In genomic region chr6:112233864-112234263, GRCh38 we compare ENCODE assay signal across 15 cellular contexts. TPM values are rescaled to one million over a fixed set of nuclear protein-coding genes. Genes with fewer than 3 reads are reported as not detected.
DNase-seq lines count a peak whose midpoint lies in the region; ATAC-seq lines count a peak whose summit lies in the region.
"Had no signal": no experiment of that assay in that cellular context is flagged by ENCODE, and none has a peak within 500 bp of the region (broad histone marks: within the 10 kb centered on the region; RNA-seq: fewer than 3 reads in every experiment).

No MANE protein-coding gene starts in this region.

- no peaks in the 10 kb centered on the region for H4K20me1 ChIP-seq in GM23248 (ENCODE audit: insufficient read depth)

- in situ Hi-C loops in GM23248 (cut with MboI), result no loop called here

- H3K36me3 ChIP-seq in GM23248 (ENCODE audit: low read depth), result peaks cover 28% of the 10 kb centered on the region

- peak overlapping the region; percentile 70 for H3K4me2 ChIP-seq in GM23248 (ENCODE audit: unreplicated experiment)

- H3K9me3 ChIP-seq in GM23248 (ENCODE audit: low read depth), result no peaks in the 10 kb centered on the region

- H3K9me2 ChIP-seq in GM23248 (ENCODE audit: insufficient read depth), result no peaks in the 10 kb centered on the region

- no peak overlapping the region for H2AFZ ChIP-seq in GM23248

- WGBS in GM23248 (ENCODE audit: low coverage in 1 of 2, low lambda C conversion rate in 2 of 2, missing lambda C conversion rate in 2 of 2), 2 experiments, result 3 to 6% methylated on average over 4 of the region's 4 CpGs

- H3K27ac ChIP-seq in GM23248, result peak overlapping the region; percentile 86
- H3K27ac ChIP-seq: SK-N-MC had no signal

- ATAC-seq in HG03521 (IDR thresholded peaks at IDR 0.05; ENCODE audit: unreplicated experiment) (no peak), HG02610 (IDR thresholded peaks at IDR 0.05; ENCODE audit: unreplicated experiment) (no peak)
- ATAC-seq: activated T-helper 17 cell treated with anti-CD3 and anti-CD28 coated beads, Interleukin-2, amount 50 U/mL, for 72 hours had no signal

- H3F3A ChIP-seq in GM23248 (ENCODE audit: insufficient read depth), result peaks cover 97% of the 10 kb centered on the region

- peak overlapping the region; percentile 29 for H3K4me3 ChIP-seq in GM23248
- H3K4me3 ChIP-seq: SK-N-MC had no signal

- peak overlapping the region; percentile 66 for H3K9ac ChIP-seq in GM23248

- DNase-seq in GM23248 (peak; percentile 95), dermis blood vessel endothelial cell (peak; percentile 88), iris pigment epithelial cell (ENCODE audit: low read depth) (peak; percentile 60), stromal cell of bone marrow (ENCODE audit: low read depth) (peak; percentile 90), activated gamma-delta T cell treated with Interleukin-2 at 50 U/mL for 16 hours (no peak), NCI-H146 treated with DMSO at 0.1 percent for 48 hours (lab: John Stamatoyannopoulos, UW; ENCODE audit: unreplicated experiment) (no peak)
- DNase-seq: CD8-positive, alpha-beta memory T cell; hippocampal formation; NCI-H1417; NCI-H774 had no signal

- peaks cover 87% of the 10 kb centered on the region for H3K79me2 ChIP-seq in GM23248 (ENCODE audit: insufficient read depth)

- H3K4me1 ChIP-seq in GM23248 (ENCODE audit: insufficient read depth), result peaks cover 77% of the 10 kb centered on the region

- no peaks in the 10 kb centered on the region for H3K27me3 ChIP-seq in GM23248 (replicated peaks; ENCODE audit: insufficient read depth)

RNA-seq across cellular contexts. Expression of gene LAMA4, which starts 20.5 kb away (rescaled TPM):
- total RNA-seq in GM23248 (2014; rRNA removed; shearing (Covaris generic)), result 429 and 440 TPM in 2 replicates
- 331 and 339 TPM in 2 replicates for polyA plus RNA-seq in GM23248 (2016; fragmentation: Nextera tagmentation; extraction: Ambion mirVana)
- 661 and 842 TPM in 2 replicates for total RNA-seq in dermis blood vessel endothelial cell
- total RNA-seq: activated T-helper 17 cell treated with anti-CD3 and anti-CD28 coated beads, Interleukin-2, amount 50 U/mL, for 72 hours; CD8-positive, alpha-beta memory T cell; HT-29 had no signal
- polyA plus RNA-seq: CD8-positive, alpha-beta memory T cell had no signal

Comparison
In these comparisons a context has a peak if more than half of its experiments do, and no peak if none do; other contexts are left out.
1. DNase-seq: peak in GM23248 (single experiment), dermis blood vessel endothelial cell (single experiment), iris pigment epithelial cell (single experiment) and stromal cell of bone marrow (single experiment); none in activated gamma-delta T cell treated with Interleukin-2 at 50 U/mL for 16 hours (single experiment) and NCI-H146 treated with DMSO at 0.1 percent for 48 hours (single experiment).